ENCODE assay signal across 8 cellular contexts in genomic region chr17:77451894-77452852, GRCh38.
DNase-seq lines count a peak whose midpoint lies in the region; ATAC-seq and TF ChIP-seq lines count a peak whose summit lies in the region.

No MANE protein-coding gene starts in this region.

- ATAC-seq in activated T-cell treated with anti-CD3 and anti-CD28 coated beads, Interleukin-2, amount 50 U/mL, for 72 hours (replicated peaks in 1 of 2): peak in 1 of 2 donors; percentile 19
- no peak for ATAC-seq in GM18498 (IDR thresholded peaks at IDR 0.05; ENCODE audit: unreplicated experiment)

- TF ChIP-seq CTCF in DOHH2 (IDR thresholded peaks at IDR 0.05; ENCODE audit: low read depth, low read length, poor library complexity, severe bottlenecking) (no peak), glutamatergic neuron (IDR thresholded peaks at IDR 0.05; ENCODE audit: partially characterized antibody, unreplicated experiment) (no peak), GM10248 (IDR thresholded peaks at IDR 0.05; ENCODE audit: control extremely low read depth, extremely low read depth, low read depth, missing control alignments) (no peak)

- peak overlapping the region; percentile 97 to 99 for H3K4me3 Mint-ChIP-seq in activated T-cell treated with anti-CD3 and anti-CD28 coated beads, Interleukin-2, amount 50 U/mL, for 72 hours
- H3K4me3 Mint-ChIP-seq in glutamatergic neuron (ENCODE audit: unreplicated experiment): peak overlapping the region; percentile 98

- DNase-seq in NCI-H1092 (lab: John Stamatoyannopoulos, UW): peak; percentile 44
- DNase-seq in activated T-cell treated with anti-CD3 and anti-CD28 coated beads, Interleukin-2, amount 50 U/mL, for 72 hours: peak in 1 of 2 donors; percentile 44
- DNase-seq in glutamatergic neuron: peak; percentile 84
- peak; percentile 73 for DNase-seq in occipital lobe (lab: John Stamatoyannopoulos, UW)
- DNase-seq in GM10248 (ENCODE audit: extremely low spot score): no peak
- DNase-seq in GM19238 (ENCODE audit: insufficient read length, low spot score): no peak

- peaks cover 99% of the 10 kb centered on the region for H3K36me3 ChIP-seq in DOHH2 (ENCODE audit: control insufficient read depth, low read length)

- POLR2A ChIA-PET in GM10248 (lab: Yijun Ruan, JAX): interaction anchor here (0.6 to 1.3 kb wide), 3 partner anchors 8 to 41 kb away, joined by 3 read pairs; no protein-coding TSS in a partner anchor

- peak overlapping the region; percentile 100 for H3K27ac ChIP-seq in DOHH2 (ENCODE audit: low read depth, low read length)

- peaks cover 74% of the 10 kb centered on the region for H3K4me1 Mint-ChIP-seq in activated T-cell treated with anti-CD3 and anti-CD28 coated beads, Interleukin-2, amount 50 U/mL, for 72 hours (ENCODE audit: low read depth)
- H3K4me1 Mint-ChIP-seq in glutamatergic neuron (ENCODE audit: low read depth, unreplicated experiment): peaks cover 38% of the 10 kb centered on the region

- peaks cover 71% of the 10 kb centered on the region for H3K4me1 ChIP-seq in DOHH2 (ENCODE audit: control insufficient read depth, low read length)

- CTCF ChIA-PET in GM10248 (lab: Yijun Ruan, JAX): interaction anchor here (0.7 to 6.7 kb wide), 9 partner anchors 9 to 121 kb away, joined by 3 to 45 read pairs (median 5); no protein-coding TSS in a partner anchor

- peak overlapping the region; percentile 91 for H3K4me3 ChIP-seq in DOHH2 (ENCODE audit: low read length)

- no peaks in the 10 kb centered on the region for H3K9me3 Mint-ChIP-seq in activated T-cell treated with anti-CD3 and anti-CD28 coated beads, Interleukin-2, amount 50 U/mL, for 72 hours
- H3K9me3 Mint-ChIP-seq in glutamatergic neuron (ENCODE audit: unreplicated experiment): peaks cover 23% of the 10 kb centered on the region

- H3K27me3 Mint-ChIP-seq in activated T-cell treated with anti-CD3 and anti-CD28 coated beads, Interleukin-2, amount 50 U/mL, for 72 hours (ENCODE audit: low read depth): no peaks in the 10 kb centered on the region
- H3K27me3 Mint-ChIP-seq in glutamatergic neuron (ENCODE audit: unreplicated experiment): peaks cover 21% of the 10 kb centered on the region

- H3K79me2 ChIP-seq in DOHH2 (ENCODE audit: control insufficient read depth, low read length): peaks cover 100% of the 10 kb centered on the region

- H3K9me2 ChIP-seq in DOHH2 (replicated peaks; ENCODE audit: control insufficient read depth, low read length): no peaks in the 10 kb centered on the region

- H3F3A ChIP-seq in DOHH2 (ENCODE audit: control insufficient read depth, insufficient read depth): peaks cover 28% of the 10 kb centered on the region

- peak overlapping the region; percentile 97 for H3K4me2 ChIP-seq in DOHH2 (ENCODE audit: low read length)

- H3K9me3 ChIP-seq in DOHH2 (ENCODE audit: control insufficient read depth, insufficient read depth, low read length): no peaks in the 10 kb centered on the region

- H3K36me3 Mint-ChIP-seq in activated T-cell treated with anti-CD3 and anti-CD28 coated beads, Interleukin-2, amount 50 U/mL, for 72 hours (ENCODE audit: insufficient read depth in 2 of 2): peaks cover 18 to 23% of the 10 kb centered on the region in 2 donors
- H3K36me3 Mint-ChIP-seq in glutamatergic neuron (ENCODE audit: unreplicated experiment): no peaks in the 10 kb centered on the region

- peak overlapping the region; percentile 91 for H3K27ac Mint-ChIP-seq in activated T-cell treated with anti-CD3 and anti-CD28 coated beads, Interleukin-2, amount 50 U/mL, for 72 hours
- H3K27ac Mint-ChIP-seq in glutamatergic neuron (ENCODE audit: unreplicated experiment): peak overlapping the region; percentile 99

- no peaks in the 10 kb centered on the region for H3K27me3 ChIP-seq in DOHH2 (ENCODE audit: control insufficient read depth, low read length)

- no peaks in the 10 kb centered on the region; the same call in 1 of the 2 replicates for H4K20me1 ChIP-seq in DOHH2 (ENCODE audit: control insufficient read depth, insufficient read depth, low read depth, low read length)

Comparison
In these comparisons a context has a peak if more than half of its experiments do, and no peak if none do; other contexts are left out.
1. DNase-seq: peak in NCI-H1092 (single experiment), glutamatergic neuron (single experiment) and occipital lobe (single experiment); none in GM10248 (single experiment) and GM19238 (single experiment).